20 cellular contexts compared by ENCODE assay signal in genomic region chr3:53794597-53794996, GRCh38. TPM values are rescaled to one million over a fixed set of nuclear protein-coding genes. Genes with fewer than 3 reads are reported as not detected.
DNase-seq lines count a peak whose midpoint lies in the region; ATAC-seq and TF ChIP-seq lines count a peak whose summit lies in the region.
"Had no signal": no experiment of that assay in that cellular context is flagged by ENCODE, and none has a peak within 500 bp of the region (broad histone marks: within the 10 kb centered on the region; RNA-seq: fewer than 3 reads in every experiment).

No MANE protein-coding gene starts in this region.

- H3K4me1 ChIP-seq in smooth muscle cell (ENCODE audit: low read depth) = peaks cover 22% of the 10 kb centered on the region
- H3K4me1 ChIP-seq: HAP-1, right atrium auricular region had no signal

- no peaks in the 10 kb centered on the region for H4K20me1 ChIP-seq in smooth muscle cell (ENCODE audit: low read depth)

- no peaks in the 10 kb centered on the region for H3F3A ChIP-seq in smooth muscle cell (ENCODE audit: low read depth)

- DNase-seq in GM03348 (ENCODE audit: low spot score) = peak; percentile 68
- peak; percentile 15 for DNase-seq in M059J (ENCODE audit: low read depth)
- DNase-seq in fibroblast of mammary gland (ENCODE audit: low read depth) = peak; percentile 64
- no peak for DNase-seq in smooth muscle cell (lab: John Stamatoyannopoulos, UW; ENCODE audit: unreplicated experiment)
- DNase-seq in activated CD4-positive, alpha-beta T cell treated with anti-CD3 and anti-CD28 coated beads, Interleukin-2, amount 50 U/mL, for 48 hours = no peak
- no peak for DNase-seq in RPMI8226
- DNase-seq: activated CD4-positive, alpha-beta T cell treated with anti-CD3 and anti-CD28 coated beads for 1 hour; activated naive CD4-positive, alpha-beta T cell treated with anti-CD3 and anti-CD28 coated beads, Interleukin-2, amount 50 U/mL, for 16 hours; activated T-cell treated with anti-CD3 and anti-CD28 coated beads, Interleukin-2, amount 50 U/mL, for 72 hours; effector memory CD8-positive, alpha-beta T cell; kidney; NCI-H1417; NCI-H2171 treated with DMSO at 0.1 percent for 48 hours; NCI-H69 had no signal

- no peak overlapping the region for H2AFZ ChIP-seq in smooth muscle cell (ENCODE audit: low read depth)
- H2AFZ ChIP-seq: hepatocyte had no signal

- H3K27me3 ChIP-seq in smooth muscle cell (ENCODE audit: low read depth) = no peaks in the 10 kb centered on the region
- H3K27me3 ChIP-seq: ascending aorta, hepatocyte, right atrium auricular region had no signal

- TF ChIP-seq CTCF in fibroblast of mammary gland (conservative IDR thresholded peaks at IDR 0.05; ENCODE audit: control insufficient read depth, insufficient read depth, low read depth, low read length) (no peak), smooth muscle cell (IDR thresholded peaks at IDR 0.05; ENCODE audit: borderline replicate concordance, insufficient read depth, poor library complexity, severe bottlenecking) (no peak)

- WGBS in smooth muscle cell (ENCODE audit: low lambda C conversion rate) = 39% methylated on average over 3 of the region's 3 CpGs

- H3K36me3 ChIP-seq in smooth muscle cell (ENCODE audit: low read depth) = no peaks in the 10 kb centered on the region
- H3K36me3 ChIP-seq: ascending aorta, HAP-1, right atrium auricular region had no signal

- H3K4me3 ChIP-seq in fibroblast of mammary gland (ENCODE audit: control insufficient read depth, low read depth, low read length) (no peak overlapping the region), smooth muscle cell (no peak overlapping the region)
- H3K4me3 ChIP-seq: ascending aorta, HAP-1, hepatocyte, right atrium auricular region had no signal

- H3K9ac ChIP-seq in smooth muscle cell (ENCODE audit: low read depth) = peak overlapping the region; percentile 53

- H3K9me3 ChIP-seq in smooth muscle cell (replicated peaks; ENCODE audit: low read depth) = no peaks in the 10 kb centered on the region
- H3K9me3 ChIP-seq: ascending aorta, HAP-1, right atrium auricular region had no signal

- ATAC-seq in HG02885 (IDR thresholded peaks at IDR 0.05; ENCODE audit: poor library complexity, unreplicated experiment) = no peak
- ATAC-seq: activated T-cell treated with anti-CD3 and anti-CD28 coated beads, Interleukin-2, amount 50 U/mL, for 72 hours; effector memory CD8-positive, alpha-beta T cell; stimulated activated effector memory CD8-positive, alpha-beta T cell treated with anti-CD3 and anti-CD28 coated beads, Interleukin-12 subunit alpha, Interleukin-12 subunit beta, amount 100 ng/mL, for 72 hours had no signal

- H3K79me2 ChIP-seq in smooth muscle cell (ENCODE audit: low read depth) = no peaks in the 10 kb centered on the region
- H3K79me2 ChIP-seq: hepatocyte had no signal

- H3K27ac ChIP-seq in smooth muscle cell (ENCODE audit: low read depth) = peak overlapping the region; percentile 83
- H3K27ac ChIP-seq: ascending aorta, hepatocyte, right atrium auricular region had no signal

- H3K4me2 ChIP-seq in smooth muscle cell = peak overlapping the region; percentile 51
- H3K4me2 ChIP-seq: hepatocyte had no signal

RNA-seq across cellular contexts. Expression of gene CHDH, which starts 51.6 kb away (rescaled TPM):
- 0.07 and 0.17 TPM in 2 replicates for total RNA-seq in M059J (2014; rRNA removed; shearing (Covaris generic))
- total RNA-seq in smooth muscle cell = 0.36 TPM in 1 of 2 replicates, not detected in the other
- polyA plus RNA-seq in smooth muscle cell = 0.51 and 0.60 TPM in 2 replicates

RNA-seq across cellular contexts. Expression of gene IL17RB, which starts 51.8 kb away (rescaled TPM):
- total RNA-seq in M059J (2014; rRNA removed; shearing (Covaris generic)) = 0.25 TPM in 1 of 2 replicates, not detected in the other
- 0.22 TPM in 1 of 2 replicates, not detected in the other for total RNA-seq in smooth muscle cell
- 0.40 and 0.58 TPM in 2 replicates for polyA plus RNA-seq in smooth muscle cell
- total RNA-seq: ascending aorta had no signal

Comparison
In these comparisons a context has a peak if more than half of its experiments do, and no peak if none do; other contexts are left out.
1. DNase-seq: peak in GM03348 (single experiment), M059J (single experiment) and fibroblast of mammary gland (single experiment); none in smooth muscle cell (single experiment), activated CD4-positive, alpha-beta T cell treated with anti-CD3 and anti-CD28 coated beads, Interleukin-2, amount 50 U/mL, for 48 hours (0 of 2) and RPMI8226 (single experiment).